ENCODE assay signal across 25 cellular contexts in the genomic region with DNA sequence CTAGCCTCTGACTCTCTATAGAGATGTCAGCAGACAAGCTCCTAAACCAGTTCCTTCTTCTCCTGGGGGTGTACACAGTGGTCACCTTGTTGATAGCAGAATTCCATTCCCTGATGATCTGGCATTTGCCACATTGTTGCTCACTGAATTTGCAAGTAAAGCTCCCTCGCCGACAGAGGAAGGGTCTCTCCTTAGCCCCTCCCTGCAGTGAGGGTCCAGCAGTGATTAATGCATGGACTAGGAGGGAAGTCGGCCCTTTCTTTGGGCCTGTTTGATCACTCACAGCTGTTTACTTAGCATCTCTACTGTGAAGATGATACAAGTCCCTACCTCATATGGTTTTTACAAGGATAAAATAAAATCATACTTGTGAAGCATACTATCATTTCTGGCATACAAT.
"Had no signal": no experiment of that assay in that cellular context is flagged by ENCODE, and none has a peak within 500 bp of the region (broad histone marks: within the 10 kb centered on the region; RNA-seq: fewer than 3 reads in every experiment).

No MANE protein-coding gene starts in this region.

- H3K4me3 ChIP-seq: coronary artery, dorsolateral prefrontal cortex, esophagus squamous epithelium, gastrocnemius medialis, heart right ventricle, left lung, lower lobe of right lung, mucosa of descending colon had no signal

- H3K36me3 ChIP-seq: esophagus squamous epithelium, gastrocnemius medialis, heart right ventricle, left lung, lower lobe of right lung had no signal

- H3K27me3 ChIP-seq: esophagus squamous epithelium, gastrocnemius medialis, left lung had no signal

- H3K4me1 ChIP-seq: gastrocnemius medialis, heart right ventricle, left lung, lower lobe of right lung had no signal

- ATAC-seq: effector memory CD8-positive, alpha-beta T cell; esophagus mucosa; gastrocnemius medialis; heart right ventricle; left cardiac atrium; left lung; left ventricle myocardium superior; lower lobe of right lung; mucosa of descending colon; naive thymus-derived CD8-positive, alpha-beta T cell had no signal

- H3K27ac ChIP-seq: coronary artery, dorsolateral prefrontal cortex, epithelial cell of prostate, esophagus squamous epithelium, gastrocnemius medialis, heart right ventricle, left lung, lower lobe of right lung had no signal

- H3K9me3 ChIP-seq: esophagus squamous epithelium, gastrocnemius medialis, heart right ventricle, left lung, lower lobe of right lung, mucosa of descending colon had no signal

- DNase-seq: dermis blood vessel endothelial cell; dorsolateral prefrontal cortex; effector CD8-positive, alpha-beta T cell; effector memory CD8-positive, alpha-beta T cell; endodermal cell; erythroblast; esophagus squamous epithelium; foreskin fibroblast; foreskin melanocyte; gastrocnemius medialis; glutamatergic neuron; head of caudate nucleus; heart right ventricle; hippocampal formation; left cardiac atrium; left lung; left ventricle myocardium superior; lower lobe of right lung; mesenchymal stem cell; mucosa of descending colon; naive B cell; naive thymus-derived CD8-positive, alpha-beta T cell had no signal
